17 cellular contexts compared by ENCODE assay signal in the genomic region with DNA sequence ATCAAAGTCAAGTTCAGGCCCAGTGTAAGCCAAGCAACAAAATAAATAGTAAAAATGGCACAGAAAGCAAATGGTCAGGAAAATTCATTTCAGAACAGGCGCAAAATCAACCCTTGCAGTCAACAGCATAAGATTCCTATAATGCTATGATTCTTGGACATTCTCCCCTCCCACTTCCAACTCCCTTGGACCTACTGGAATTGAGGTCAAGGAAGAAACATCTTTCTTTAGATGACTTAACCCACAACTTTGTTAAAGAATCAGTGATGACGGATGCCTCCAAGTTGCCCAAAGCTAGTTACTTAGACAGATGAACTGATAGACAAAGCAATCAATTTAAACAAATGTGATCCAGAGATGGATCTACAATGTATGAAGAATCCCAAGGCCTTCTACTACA.
"Had no signal": no experiment of that assay in that cellular context is flagged by ENCODE, and none has a peak within 500 bp of the region (broad histone marks: within the 10 kb centered on the region; RNA-seq: fewer than 3 reads in every experiment).

No MANE protein-coding gene starts in this region.

- H3K27me3 ChIP-seq: adrenal gland, gastrocnemius medialis, heart left ventricle, pancreas, right lobe of liver, thyroid gland had no signal

- H3K27ac Mint-ChIP-seq: activated CD4-positive, alpha-beta memory T cell treated with anti-CD3 and anti-CD28 coated beads for 36 hours; activated T-helper 1 cell treated with anti-CD3 and anti-CD28 coated beads, Interleukin-12 subunit alpha, Interleukin-12 subunit beta, Interleukin-2, Interleukin-4 antibody, amounts not matched to agents 30 ng/mL and 10 ng/mL and 1 ng/mL, durations not matched to agents 14 hours and 24 hours and 36 hours; naive thymus-derived CD8-positive, alpha-beta T cell; stimulated activated memory B cell treated with anti-CD40 and anti-IgM and Interleukin-4, amounts not matched to agents 10 μg/mL and 1 μg/mL and 100 μg/mL, for 72 hours had no signal

- H3K36me3 Mint-ChIP-seq: stimulated activated memory B cell treated with anti-CD40 and anti-IgM and Interleukin-4, amounts not matched to agents 10 μg/mL and 1 μg/mL and 100 μg/mL, for 72 hours had no signal

- H3K4me3 Mint-ChIP-seq: activated CD4-positive, alpha-beta memory T cell treated with anti-CD3 and anti-CD28 coated beads for 36 hours; activated T-helper 1 cell treated with anti-CD3 and anti-CD28 coated beads, Interleukin-12 subunit alpha, Interleukin-12 subunit beta, Interleukin-2, Interleukin-4 antibody, amounts not matched to agents 30 ng/mL and 10 ng/mL and 1 ng/mL, durations not matched to agents 14 hours and 24 hours and 36 hours; naive thymus-derived CD8-positive, alpha-beta T cell; stimulated activated memory B cell treated with anti-CD40 and anti-IgM and Interleukin-4, amounts not matched to agents 10 μg/mL and 1 μg/mL and 100 μg/mL, for 72 hours had no signal

- DNase-seq: activated CD4-positive, alpha-beta memory T cell treated with anti-CD3 and anti-CD28 coated beads for 36 hours; activated gamma-delta T cell treated with Interleukin-2 at 50 U/mL for 16 hours; activated T-cell treated with anti-CD3 and anti-CD28 coated beads for 4 hours; adrenal gland; caudate nucleus; gastrocnemius medialis; heart left ventricle; mesendoderm; naive thymus-derived CD8-positive, alpha-beta T cell; pancreas; right lobe of liver; spleen; stimulated activated CD4-positive, alpha-beta T cell treated with anti-CD3 and anti-CD28 coated beads, Interleukin-4, amount 100 ng/mL, for 4 hours; T-helper 2 cell; thyroid gland had no signal

- H3K27ac ChIP-seq: adrenal gland, gastrocnemius medialis, heart left ventricle, pancreas, right lobe of liver, spleen, thyroid gland had no signal

- H3K4me3 ChIP-seq: adrenal gland, gastrocnemius medialis, heart left ventricle, pancreas, right lobe of liver, spleen, thyroid gland had no signal

- ATAC-seq: gastrocnemius medialis; heart left ventricle; naive thymus-derived CD8-positive, alpha-beta T cell; pancreas; right lobe of liver; stimulated activated memory B cell treated with anti-CD40 and anti-IgM and Interleukin-4, amounts not matched to agents 10 μg/mL and 1 μg/mL and 100 μg/mL, for 72 hours had no signal

- FAIRE-seq: pancreas had no signal

- H3K4me1 Mint-ChIP-seq: naive thymus-derived CD8-positive, alpha-beta T cell; stimulated activated memory B cell treated with anti-CD40 and anti-IgM and Interleukin-4, amounts not matched to agents 10 μg/mL and 1 μg/mL and 100 μg/mL, for 72 hours had no signal

- H3K9me3 ChIP-seq: adrenal gland, gastrocnemius medialis, pancreas, right lobe of liver, thyroid gland had no signal

- H3K4me1 ChIP-seq: adrenal gland, gastrocnemius medialis, heart left ventricle, pancreas, right lobe of liver, spleen, thyroid gland had no signal

- H3K36me3 ChIP-seq: adrenal gland, gastrocnemius medialis, heart left ventricle, pancreas, right lobe of liver, spleen, thyroid gland had no signal
